Comparison of ENCODE assay signal across 9 cellular contexts in genomic region chr16:66427871-66428681, GRCh38. TPM values are rescaled to one million over a fixed set of nuclear protein-coding genes. Genes with fewer than 3 reads are reported as not detected.
A peak's percentile ranks its signal among the peaks of the same experiment; 100 is the strongest.
DNase-seq lines count a peak whose midpoint lies in the region; ATAC-seq and TF ChIP-seq lines count a peak whose summit lies in the region.
"Had no signal": no experiment of that assay in that cellular context is flagged by ENCODE, and none has a peak within 500 bp of the region (broad histone marks: within the 10 kb centered on the region; RNA-seq: fewer than 3 reads in every experiment).

No MANE protein-coding gene starts in this region.

- peak; percentile 49 to 51 for ATAC-seq in activated T-cell treated with anti-CD3 and anti-CD28 coated beads, Interleukin-2, amount 50 U/mL, for 4 hours
- no peak for ATAC-seq in memory B cell (ENCODE audit: low read depth)
- no peak for ATAC-seq in body of pancreas

- H3K4me3 ChIP-seq in effector memory CD4-positive, alpha-beta T cell (ENCODE audit: insufficient read depth, low read depth, low read length, poor library complexity, severe bottlenecking), result peak overlapping the region; percentile 50
- peak overlapping the region; percentile 10 to 71 (median 36) for H3K4me3 ChIP-seq in tibial nerve
- H3K4me3 ChIP-seq in body of pancreas, result no peak overlapping the region

- intact Hi-C loops in body of pancreas (cut with DNase I), result no loop called here

- H3K27me3 ChIP-seq in effector memory CD4-positive, alpha-beta T cell (replicated peaks; ENCODE audit: control insufficient read depth, insufficient read depth, low read length, poor library complexity, severe bottlenecking), result peaks cover 29% of the 10 kb centered on the region
- H3K27me3 ChIP-seq in tibial nerve, result peaks cover 3 to 63% of the 10 kb centered on the region in 2 donors
- H3K27me3 ChIP-seq in body of pancreas, result peaks cover 0 to 19% of the 10 kb centered on the region in 2 donors

- H3K4me3 Mint-ChIP-seq in activated T-cell treated with anti-CD3 and anti-CD28 coated beads, Interleukin-2, amount 50 U/mL, for 4 hours, result peak overlapping the region; percentile 51
- H3K4me3 Mint-ChIP-seq in memory B cell, result peak overlapping the region; percentile 18
- H3K4me3 Mint-ChIP-seq: stimulated activated naive CD8-positive, alpha-beta T cell treated with anti-CD3 and anti-CD28 coated beads, Interleukin-15, Interleukin-2, amounts not matched to agents 100 ng/mL and 50 ng/mL, for 24 hours had no signal

- H3K4me1 ChIP-seq in effector memory CD4-positive, alpha-beta T cell (ENCODE audit: control insufficient read depth, insufficient read depth, low read length, poor library complexity, severe bottlenecking), result peaks cover 11% of the 10 kb centered on the region
- H3K4me1 ChIP-seq in tibial nerve, result peaks cover 0 to 32% (median 11%) of the 10 kb centered on the region in 4 donors
- H3K4me1 ChIP-seq in body of pancreas, result peaks cover 16% of the 10 kb centered on the region

- TF ChIP-seq EP300 in tibial nerve (IDR thresholded peaks at IDR 0.05), result no peak

- TF ChIP-seq POLR2A in tibial nerve (IDR thresholded peaks at IDR 0.05) (no peak), body of pancreas (IDR thresholded peaks at IDR 0.05) (no peak)

- no peak overlapping the region for H3K27ac ChIP-seq in effector memory CD4-positive, alpha-beta T cell (ENCODE audit: insufficient read depth, low read length, poor library complexity, severe bottlenecking)
- peak overlapping the region in 1 of 4 donors; percentile 44 for H3K27ac ChIP-seq in tibial nerve
- no peak overlapping the region for H3K27ac ChIP-seq in body of pancreas

- no peak for TF ChIP-seq CTCF in tibial nerve (IDR thresholded peaks at IDR 0.05)
- TF ChIP-seq CTCF in body of pancreas (IDR thresholded peaks at IDR 0.05), result no peak

- no peaks in the 10 kb centered on the region for H3K9me3 ChIP-seq in effector memory CD4-positive, alpha-beta T cell (ENCODE audit: control insufficient read depth, low read length)
- H3K9me3 ChIP-seq in tibial nerve (no peaks in the 10 kb centered on the region), body of pancreas (no peaks in the 10 kb centered on the region)

- no peak overlapping the region for H3K27ac Mint-ChIP-seq in memory B cell
- H3K27ac Mint-ChIP-seq: stimulated activated naive CD8-positive, alpha-beta T cell treated with anti-CD3 and anti-CD28 coated beads, Interleukin-15, Interleukin-2, amounts not matched to agents 100 ng/mL and 50 ng/mL, for 24 hours had no signal

- WGBS in tibial nerve, 2 donors, result 9 to 13% methylated on average over 19 to 40 of the region's 40 CpGs
- WGBS in body of pancreas, 2 donors, result 5 to 13% methylated on average over 5 to 40 of the region's 40 CpGs

- H3K36me3 Mint-ChIP-seq in activated T-cell treated with anti-CD3 and anti-CD28 coated beads, Interleukin-2, amount 50 U/mL, for 4 hours (ENCODE audit: insufficient read depth), result no peaks in the 10 kb centered on the region
- H3K36me3 Mint-ChIP-seq in memory B cell, result peaks cover 2% of the 10 kb centered on the region

- H3K4me1 Mint-ChIP-seq in activated T-cell treated with anti-CD3 and anti-CD28 coated beads, Interleukin-2, amount 50 U/mL, for 4 hours (ENCODE audit: low read depth), result peaks cover 5% of the 10 kb centered on the region
- peaks cover 3% of the 10 kb centered on the region for H3K4me1 Mint-ChIP-seq in memory B cell

- H3K36me3 ChIP-seq in effector memory CD4-positive, alpha-beta T cell (ENCODE audit: control insufficient read depth, insufficient read depth, low read length), result no peaks in the 10 kb centered on the region
- H3K36me3 ChIP-seq in tibial nerve, result no peaks in the 10 kb centered on the region
- no peaks in the 10 kb centered on the region for H3K36me3 ChIP-seq in body of pancreas (replicated peaks in 1 of 2; ENCODE audit: insufficient read depth in 1 of 2, low read depth in 2 of 2)

- no peaks in the 10 kb centered on the region for H3K9me3 Mint-ChIP-seq in activated T-cell treated with anti-CD3 and anti-CD28 coated beads, Interleukin-2, amount 50 U/mL, for 4 hours
- H3K9me3 Mint-ChIP-seq in memory B cell, result peaks cover 3% of the 10 kb centered on the region
- H3K9me3 Mint-ChIP-seq: stimulated activated naive CD8-positive, alpha-beta T cell treated with anti-CD3 and anti-CD28 coated beads, Interleukin-15, Interleukin-2, amounts not matched to agents 100 ng/mL and 50 ng/mL, for 24 hours had no signal

- H3K27me3 Mint-ChIP-seq in activated T-cell treated with anti-CD3 and anti-CD28 coated beads, Interleukin-2, amount 50 U/mL, for 4 hours (ENCODE audit: low read depth), result peaks cover 65% of the 10 kb centered on the region
- peaks cover 34% of the 10 kb centered on the region for H3K27me3 Mint-ChIP-seq in memory B cell

- no peak for DNase-seq in activated T-cell treated with anti-CD3 and anti-CD28 coated beads, Interleukin-2, amount 50 U/mL, for 4 hours
- no peak for DNase-seq in activated T-cell treated with anti-CD3 and anti-CD28 coated beads, Interleukin-2, amount 50 U/mL, for 1 hour
- DNase-seq in effector memory CD4-positive, alpha-beta T cell, result no peak
- DNase-seq in memory B cell (ENCODE audit: low spot score in 2 of 2) (no peak), tibial nerve (ENCODE audit: low spot score in 2 of 2) (no peak), body of pancreas (no peak), NCI-H524 treated with DMSO at 0.1 percent for 48 hours (lab: John Stamatoyannopoulos, UW) (no peak), DMS79 treated with DMSO at 0.1 percent for 48 hours (lab: John Stamatoyannopoulos, UW) (no peak)

RNA-seq across cellular contexts. Expression of gene BEAN1, which starts 1.0 kb away (rescaled TPM):
- total RNA-seq in activated T-cell treated with anti-CD3 and anti-CD28 coated beads, Interleukin-2, amount 50 U/mL, for 4 hours, result not detected
- total RNA-seq in tibial nerve (1 to 10 TPM in 1 of 4 donors, under 1 TPM in 2, not detected in 1; 0.21 to 1.4 (median 0.30) TPM), body of pancreas (not detected)

Comparison
In these comparisons a context has a peak if more than half of its experiments do, and no peak if none do; other contexts are left out.
1. ATAC-seq: peak in activated T-cell treated with anti-CD3 and anti-CD28 coated beads, Interleukin-2, amount 50 U/mL, for 4 hours (2 of 2); none in memory B cell (single experiment) and body of pancreas (single experiment).
2. H3K4me3 ChIP-seq: peak in effector memory CD4-positive, alpha-beta T cell (single experiment) and tibial nerve (4 of 4); none in body of pancreas (0 of 2).